ENCODE assay signal across 7 cellular contexts in genomic region chr17:82964451-82964850, GRCh38.
A peak's percentile ranks its signal among the peaks of the same experiment; 100 is the strongest.
DNase-seq lines count a peak whose midpoint lies in the region; ATAC-seq and TF ChIP-seq lines count a peak whose summit lies in the region.
"Not testable (repeated sequence)": the region's sequence is repeated elsewhere in the genome, so short reads cannot be mapped to it uniquely, and the experiment has no call there.

No MANE protein-coding gene starts in this region.

- peaks cover 89% of the 10 kb centered on the region for H3K4me1 ChIP-seq in BLaER1
- not testable (repeated sequence) for H3K4me1 ChIP-seq in Peyer's patch; endodermal cell (ENCODE audit: control insufficient read depth, insufficient read depth, low read length); ovary (ENCODE audit: insufficient read depth)

- peak in 2 of 3 donors; percentile 22 to 32 for DNase-seq in Peyer's patch
- peak; percentile 19 for DNase-seq in activated T-cell treated with anti-CD3 and anti-CD28 coated beads, Interleukin-2, amount 50 U/mL, for 24 hours
- peak; percentile 13 for DNase-seq in endodermal cell
- DNase-seq in left lobe of liver (ENCODE audit: low spot score) = peak; percentile 36
- peak in 3 of 5 donors; percentile 10 to 28 (median 21) for DNase-seq in ovary
- DNase-seq in stimulated activated naive B cell treated with anti-CD40 and anti-IgM and Interleukin-4, amounts not matched to agents 10 μg/mL and 1 μg/mL and 100 μg/mL, for 72 hours = not testable (repeated sequence)

- H3K27ac ChIP-seq in BLaER1; Peyer's patch; endodermal cell (ENCODE audit: low read depth, low read length); ovary: not testable (repeated sequence)

- peaks cover 12% of the 10 kb centered on the region; the same call in 1 of the 2 replicates for H3K27me3 ChIP-seq in BLaER1
- H3K27me3 ChIP-seq in Peyer's patch; endodermal cell (ENCODE audit: control insufficient read depth, insufficient read depth, low read length, poor library complexity, severe bottlenecking); ovary: not testable (repeated sequence)

- H3K4me1 Mint-ChIP-seq in activated T-cell treated with anti-CD3 and anti-CD28 coated beads, Interleukin-2, amount 50 U/mL, for 24 hours (ENCODE audit: low read depth); endodermal cell: not testable (repeated sequence)
- peaks cover 19 to 21% of the 10 kb centered on the region in 2 donors for H3K4me1 Mint-ChIP-seq in stimulated activated naive B cell treated with anti-CD40 and anti-IgM and Interleukin-4, amounts not matched to agents 10 μg/mL and 1 μg/mL and 100 μg/mL, for 72 hours

- not testable (repeated sequence) for H3K9me3 ChIP-seq in BLaER1; Peyer's patch; endodermal cell (ENCODE audit: control insufficient read depth, low read length); ovary

- H3K27ac Mint-ChIP-seq in activated T-cell treated with anti-CD3 and anti-CD28 coated beads, Interleukin-2, amount 50 U/mL, for 24 hours; endodermal cell: not testable (repeated sequence)
- peak overlapping the region; percentile 20 for H3K27ac Mint-ChIP-seq in stimulated activated naive B cell treated with anti-CD40 and anti-IgM and Interleukin-4, amounts not matched to agents 10 μg/mL and 1 μg/mL and 100 μg/mL, for 72 hours

- TF ChIP-seq EP300 in ovary (IDR thresholded peaks at IDR 0.05) = not testable (repeated sequence)

- WGBS in endodermal cell (ENCODE audit: insufficient coverage in 1 of 2, insufficient read length in 1 of 2), 2 experiments = 96% methylated on average over 20 to 32 of the region's 32 CpGs
- WGBS in ovary, 3 donors = 87 to 91% (median 88%) methylated on average over 17 to 32 of the region's 32 CpGs

- ATAC-seq in left lobe of liver; stimulated activated naive B cell treated with anti-CD40 and anti-IgM and Interleukin-4, amounts not matched to agents 10 μg/mL and 1 μg/mL and 100 μg/mL, for 72 hours (replicated peaks): not testable (repeated sequence)

- intact Hi-C loops in ovary (cut with DNase I) = not testable (repeated sequence)

- H3K36me3 Mint-ChIP-seq in activated T-cell treated with anti-CD3 and anti-CD28 coated beads, Interleukin-2, amount 50 U/mL, for 24 hours (ENCODE audit: low read depth) = peaks cover 12% of the 10 kb centered on the region
- H3K36me3 Mint-ChIP-seq in endodermal cell (ENCODE audit: low read depth) = not testable (repeated sequence)
- H3K36me3 Mint-ChIP-seq in stimulated activated naive B cell treated with anti-CD40 and anti-IgM and Interleukin-4, amounts not matched to agents 10 μg/mL and 1 μg/mL and 100 μg/mL, for 72 hours = peaks cover 10 to 12% of the 10 kb centered on the region in 2 donors

- H4K20me1 ChIP-seq in BLaER1 = not testable (repeated sequence)

- not testable (repeated sequence) for H3K4me3 ChIP-seq in BLaER1; Peyer's patch; endodermal cell (ENCODE audit: low read length); ovary

- not testable (repeated sequence) for H3K27me3 Mint-ChIP-seq in activated T-cell treated with anti-CD3 and anti-CD28 coated beads, Interleukin-2, amount 50 U/mL, for 24 hours; endodermal cell (ENCODE audit: insufficient read depth)
- peaks cover 6 to 16% of the 10 kb centered on the region in 2 donors for H3K27me3 Mint-ChIP-seq in stimulated activated naive B cell treated with anti-CD40 and anti-IgM and Interleukin-4, amounts not matched to agents 10 μg/mL and 1 μg/mL and 100 μg/mL, for 72 hours

- TF ChIP-seq CTCF in Peyer's patch (IDR thresholded peaks at IDR 0.05); endodermal cell (conservative IDR thresholded peaks at IDR 0.05); ovary (IDR thresholded peaks at IDR 0.05): not testable (repeated sequence)

- not testable (repeated sequence) for H3K9me3 Mint-ChIP-seq in activated T-cell treated with anti-CD3 and anti-CD28 coated beads, Interleukin-2, amount 50 U/mL, for 24 hours; endodermal cell; stimulated activated naive B cell treated with anti-CD40 and anti-IgM and Interleukin-4, amounts not matched to agents 10 μg/mL and 1 μg/mL and 100 μg/mL, for 72 hours

- H3K4me2 ChIP-seq in BLaER1 = peak overlapping the region; percentile 97

- not testable (repeated sequence) for H3K4me3 Mint-ChIP-seq in activated T-cell treated with anti-CD3 and anti-CD28 coated beads, Interleukin-2, amount 50 U/mL, for 24 hours; endodermal cell; stimulated activated naive B cell treated with anti-CD40 and anti-IgM and Interleukin-4, amounts not matched to agents 10 μg/mL and 1 μg/mL and 100 μg/mL, for 72 hours

- H3K36me3 ChIP-seq in BLaER1; Peyer's patch; endodermal cell (ENCODE audit: control insufficient read depth, insufficient read depth, low read length); ovary: not testable (repeated sequence)

- TF ChIP-seq POLR2A in Peyer's patch (IDR thresholded peaks at IDR 0.05); ovary (IDR thresholded peaks at IDR 0.05): not testable (repeated sequence)

- H3K9ac ChIP-seq in BLaER1; endodermal cell (ENCODE audit: extremely low read depth, low read length, poor library complexity, severe bottlenecking): not testable (repeated sequence)
